In genomic region chr6:53794720-53795253, GRCh38 we compare ENCODE assay signal across 8 cellular contexts. TPM values are rescaled to one million over a fixed set of nuclear protein-coding genes. Genes with fewer than 3 reads are reported as not detected.
A peak's percentile ranks its signal among the peaks of the same experiment; 100 is the strongest.
DNase-seq lines count a peak whose midpoint lies in the region; ATAC-seq and TF ChIP-seq lines count a peak whose summit lies in the region.

Gene LRRC1, plus strand, starts transcription at chr6:53795005. Its CDS starts 252 bp downstream, at chr6:53795257.

- TF ChIP-seq POLR2A in GM19193 (IDR thresholded peaks at IDR 0.05; ENCODE audit: extremely low read depth, insufficient read depth, insufficient read length) = peak; percentile 65

- H3K27ac Mint-ChIP-seq in activated CD4-positive, alpha-beta memory T cell treated with anti-CD3 and anti-CD28 coated beads, Interleukin-2, amount 10 ng/mL, durations not matched to agents 7 days and 5 days = peak within 1 kb of the TSS; percentile 83

- H3K36me3 ChIP-seq in BLaER1 treated with 17β-estradiol and CSF1 and Interleukin-3, amounts not matched to agents 10 nM and 100 nM = 0 out of 22 replicates have a peak, but pooled peaks cover 0 to 3% (median 0%) of the 10 kb centered on the region in 11 experiments
- no peaks in the 10 kb centered on the region for H3K36me3 ChIP-seq in ectodermal cell (ENCODE audit: control insufficient read depth, insufficient read depth, low read length)

- peak within 1 kb of the TSS in 10 of 11 experiments; percentile 33 to 81 (median 74); a peak in 20 of 22 replicates for H3K27ac ChIP-seq in BLaER1 treated with 17β-estradiol and CSF1 and Interleukin-3, amounts not matched to agents 10 nM and 100 nM
- peak within 1 kb of the TSS; percentile 53 for H3K27ac ChIP-seq in ectodermal cell (ENCODE audit: insufficient read depth, low read depth, low read length, poor library complexity, severe bottlenecking)

- peak within 1 kb of the TSS; percentile 76 to 93 (median 89) for H3K4me3 ChIP-seq in BLaER1 treated with 17β-estradiol and CSF1 and Interleukin-3, amounts not matched to agents 10 nM and 100 nM
- H3K4me3 ChIP-seq in ectodermal cell (ENCODE audit: insufficient read depth, low read depth, low read length) = peak within 1 kb of the TSS; percentile 82

- peaks cover 34% of the 10 kb centered on the region for H3K4me1 Mint-ChIP-seq in activated CD4-positive, alpha-beta memory T cell treated with anti-CD3 and anti-CD28 coated beads, Interleukin-2, amount 10 ng/mL, durations not matched to agents 7 days and 5 days

- peaks cover 2% of the 10 kb centered on the region for H3K36me3 Mint-ChIP-seq in activated CD4-positive, alpha-beta memory T cell treated with anti-CD3 and anti-CD28 coated beads, Interleukin-2, amount 10 ng/mL, durations not matched to agents 7 days and 5 days (ENCODE audit: low read depth)

- peaks cover 25 to 35% (median 29%) of the 10 kb centered on the region in 11 experiments for H3K27me3 ChIP-seq in BLaER1 treated with 17β-estradiol and CSF1 and Interleukin-3, amounts not matched to agents 10 nM and 100 nM
- peaks cover 52% of the 10 kb centered on the region for H3K27me3 ChIP-seq in ectodermal cell (ENCODE audit: control insufficient read depth, insufficient read depth, low read length, poor library complexity, severe bottlenecking)

- POLR2A ChIA-PET in activated CD4-positive, alpha-beta memory T cell treated with anti-CD3 and anti-CD28 coated beads, Interleukin-2, amount 10 ng/mL, durations not matched to agents 7 days and 5 days (lab: Charles Lee) = interaction anchor here (0.8 to 1.9 kb wide), 9 partner anchors 12 to 729 kb away, joined by 3 to 7 read pairs (median 4); partner anchors contain the start of genes FBXO9 and GCLC

- peaks cover 0 to 34% (median 12%) of the 10 kb centered on the region in 11 experiments; a peak in 12 of 22 replicates for H4K20me1 ChIP-seq in BLaER1 treated with 17β-estradiol and CSF1 and Interleukin-3, amounts not matched to agents 10 nM and 100 nM

- peak within 1 kb of the TSS; percentile 96 for H3K4me3 Mint-ChIP-seq in activated CD4-positive, alpha-beta memory T cell treated with anti-CD3 and anti-CD28 coated beads, Interleukin-2, amount 10 ng/mL, durations not matched to agents 7 days and 5 days

- peaks cover 9 to 40% (median 25%) of the 10 kb centered on the region in 10 experiments for H3K4me1 ChIP-seq in BLaER1 treated with 17β-estradiol and CSF1 and Interleukin-3, amounts not matched to agents 10 nM and 100 nM
- H3K4me1 ChIP-seq in ectodermal cell (ENCODE audit: control insufficient read depth, insufficient read depth, low read length) = peaks cover 9% of the 10 kb centered on the region

- CTCF ChIA-PET in activated CD4-positive, alpha-beta memory T cell treated with anti-CD3 and anti-CD28 coated beads, Interleukin-2, amount 10 ng/mL, durations not matched to agents 7 days and 5 days (lab: Charles Lee) = interaction anchor here (1.1 to 4.0 kb wide), 7 partner anchors 59 to 161 kb away, joined by 3 to 17 read pairs (median 10); no protein-coding TSS in a partner anchor

- H3K9me3 ChIP-seq in BLaER1 treated with 17β-estradiol and CSF1 and Interleukin-3, amounts not matched to agents 10 nM and 100 nM (replicated peaks in 1 of 11) = peaks cover 4 to 15% (median 11%) of the 10 kb centered on the region in 11 experiments; a peak in 15 of 22 replicates
- H3K9me3 ChIP-seq in ectodermal cell (ENCODE audit: control insufficient read depth, low read length) = no peaks in the 10 kb centered on the region

- peaks cover 41% of the 10 kb centered on the region for H3K27me3 Mint-ChIP-seq in activated CD4-positive, alpha-beta memory T cell treated with anti-CD3 and anti-CD28 coated beads, Interleukin-2, amount 10 ng/mL, durations not matched to agents 7 days and 5 days

- DNase-seq in NCI-H526 treated with DMSO at 0.1 percent for 48 hours (lab: John Stamatoyannopoulos, UW) (peak; percentile 82), lung microvascular endothelial cell (ENCODE audit: low read depth in 2 of 2) (peak; percentile 92 to 96)
- DNase-seq in activated CD4-positive, alpha-beta memory T cell treated with anti-CD3 and anti-CD28 coated beads, Interleukin-2, amount 10 ng/mL, durations not matched to agents 7 days and 5 days = peak; percentile 89
- DNase-seq in stimulated activated CD4-positive, alpha-beta T cell treated with anti-CD3 and anti-CD28 coated beads, TNF-alpha, amount 100 ng/mL, for 4 hours (ENCODE audit: low read depth in 3 of 3) = peak; percentile 75 to 76 (median 76)

- H3K9me3 Mint-ChIP-seq in activated CD4-positive, alpha-beta memory T cell treated with anti-CD3 and anti-CD28 coated beads, Interleukin-2, amount 10 ng/mL, durations not matched to agents 7 days and 5 days = no peaks in the 10 kb centered on the region

- ATAC-seq in HG03378 (IDR thresholded peaks at IDR 0.05; ENCODE audit: unreplicated experiment) = peak; percentile 40

- peak within 1 kb of the TSS; percentile 95 to 100 (median 99) for H3K4me2 ChIP-seq in BLaER1 treated with 17β-estradiol and CSF1 and Interleukin-3, amounts not matched to agents 10 nM and 100 nM

- peak within 1 kb of the TSS; percentile 75 to 85 (median 80) for H3K9ac ChIP-seq in BLaER1 treated with 17β-estradiol and CSF1 and Interleukin-3, amounts not matched to agents 10 nM and 100 nM

- 0% methylated on average over 68 of the region's 68 CpGs for WGBS in ectodermal cell, 2 experiments

RNA-seq across cellular contexts. Expression of gene LRRC1, which starts in this region (rescaled TPM):
- total RNA-seq in activated CD4-positive, alpha-beta memory T cell treated with anti-CD3 and anti-CD28 coated beads, Interleukin-2, amount 10 ng/mL, durations not matched to agents 7 days and 5 days = 1 to 10 TPM; 4.0 to 4.1 TPM
- polyA plus RNA-seq in ectodermal cell (2013, experiment 1 of 4) = 7.6 TPM
- 7.9 TPM for polyA plus RNA-seq in ectodermal cell (2013, experiment 2 of 4)
- polyA plus RNA-seq in ectodermal cell (2013, experiment 3 of 4) = 7.3 TPM
- 9.2 TPM for polyA plus RNA-seq in ectodermal cell (2013, experiment 4 of 4)
- 38.4 and 77.8 TPM in 2 replicates for total RNA-seq in lung microvascular endothelial cell

Comparison
In these comparisons a context has a peak if more than half of its experiments do, and no peak if none do; other contexts are left out.
1. Peak in every context shown above with its lines: DNase-seq, ATAC-seq, H3K4me3 ChIP-seq and H3K27ac ChIP-seq.